10 cellular contexts compared by ENCODE assay signal in genomic region chr10:86536294-86536861, GRCh38. TPM values are rescaled to one million over a fixed set of nuclear protein-coding genes. Genes with fewer than 3 reads are reported as not detected.
DNase-seq lines count a peak whose midpoint lies in the region; ATAC-seq, FAIRE-seq and TF ChIP-seq lines count a peak whose summit lies in the region.
"Had no signal": no experiment of that assay in that cellular context is flagged by ENCODE, and none has a peak within 500 bp of the region (broad histone marks: within the 10 kb centered on the region; RNA-seq: fewer than 3 reads in every experiment).

No MANE protein-coding gene starts in this region.

- no peak overlapping the region for H3K27ac ChIP-seq in PC-9
- no peak overlapping the region for H3K27ac ChIP-seq in suprapubic skin
- H3K27ac ChIP-seq: SJSA1 had no signal

- no peaks in the 10 kb centered on the region for H4K20me1 ChIP-seq in PC-9 (ENCODE audit: insufficient read depth)

- no peak overlapping the region for H2AFZ ChIP-seq in PC-9

- DNase-seq in PC-9 (no peak), activated gamma-delta T cell (lab: John Stamatoyannopoulos, UW) (peak; percentile 25), mesothelial cell of epicardium (ENCODE audit: low spot score in 2 of 2, unreplicated experiment in 2 of 2) (no peak), suprapubic skin (ENCODE audit: low spot score in 2 of 2) (peak in 1 of 2 donors; percentile 60), GM12892 (ENCODE audit: insufficient read length) (no peak), OCI-M2 (lab: John Stamatoyannopoulos, UW; ENCODE audit: unreplicated experiment) (no peak), RKO (ENCODE audit: low spot score) (no peak)

- FAIRE-seq in GM12892 (lab: Jason Lieb, UNC): no peak
- FAIRE-seq: keratinocyte had no signal

- intact Hi-C loops in PC-9 (cut with micrococcal nuclease; ENCODE audit: unreplicated experiment): no loop called here

- H3K36me3 Mint-ChIP-seq in mesothelial cell of epicardium: no peaks in the 10 kb centered on the region

- H3F3A ChIP-seq in PC-9 (ENCODE audit: insufficient read depth, low read depth): 0 out of 2 replicates have a peak, but pooled peaks cover 3% of the 10 kb centered on the region

- no peak for ATAC-seq in HG03280 (IDR thresholded peaks at IDR 0.05; ENCODE audit: unreplicated experiment)

- POLR2A ChIA-PET in PC-9 (lab: Charles Lee; ENCODE audit: unreplicated experiment): interaction anchor here (1.0 kb wide), 1 partner anchor 40 kb away, joined by 14 read pairs; no protein-coding TSS in a partner anchor

- H3K79me2 ChIP-seq in PC-9 (ENCODE audit: low read depth): no peaks in the 10 kb centered on the region

- peak overlapping the region; percentile 70 for H3K4me3 Mint-ChIP-seq in mesothelial cell of epicardium

- TF ChIP-seq EP300 in suprapubic skin (IDR thresholded peaks at IDR 0.05): no peak

- H3K9me3 ChIP-seq in PC-9 (ENCODE audit: insufficient read depth, low read depth): no peaks in the 10 kb centered on the region
- no peaks in the 10 kb centered on the region for H3K9me3 ChIP-seq in suprapubic skin
- H3K9me3 ChIP-seq: SJSA1 had no signal

- no peaks in the 10 kb centered on the region for H3K9me3 Mint-ChIP-seq in mesothelial cell of epicardium

- 46% methylated on average over 25 of the region's 40 CpGs for WGBS in suprapubic skin

- H3K36me3 ChIP-seq in PC-9 (ENCODE audit: low read depth): no peaks in the 10 kb centered on the region
- no peaks in the 10 kb centered on the region for H3K36me3 ChIP-seq in suprapubic skin
- H3K36me3 ChIP-seq: SJSA1 had no signal

- no peak overlapping the region for H3K27ac Mint-ChIP-seq in mesothelial cell of epicardium

- H3K27me3 ChIP-seq in PC-9 (ENCODE audit: insufficient read depth, low read depth) (no peaks in the 10 kb centered on the region), suprapubic skin (no peaks in the 10 kb centered on the region)
- H3K27me3 ChIP-seq: SJSA1 had no signal

- H3K27me3 Mint-ChIP-seq in mesothelial cell of epicardium (ENCODE audit: low read depth): peaks cover 24% of the 10 kb centered on the region

- no TSS peak for BruUV-seq in PC-9 (replicated peaks; lab: Mats Ljungman, UMichigan)

- peaks cover 2% of the 10 kb centered on the region for H3K4me1 Mint-ChIP-seq in mesothelial cell of epicardium

- peak overlapping the region; percentile 86 for H3K4me2 ChIP-seq in PC-9

- CTCF ChIA-PET in PC-9 (lab: Charles Lee): interaction anchor here (0.7 kb wide), 1 partner anchor 135 kb away, joined by 5 read pairs; no protein-coding TSS in a partner anchor

- H3K9me2 ChIP-seq in PC-9 (ENCODE audit: insufficient read depth): no peaks in the 10 kb centered on the region

- H3K4me1 ChIP-seq in PC-9 (replicated peaks; ENCODE audit: insufficient read depth): peaks cover 4% of the 10 kb centered on the region; the same call in 1 of the 2 replicates
- peaks cover 20% of the 10 kb centered on the region for H3K4me1 ChIP-seq in suprapubic skin
- H3K4me1 ChIP-seq: SJSA1 had no signal

- TF ChIP-seq POLR2A in suprapubic skin (IDR thresholded peaks at IDR 0.05) (no peak), GM12892 (IDR thresholded peaks at IDR 0.05; ENCODE audit: low read depth, low read length) (no peak)

- TF ChIP-seq CTCF in PC-9 (conservative IDR thresholded peaks at IDR 0.05) (no peak), mesothelial cell of epicardium (IDR thresholded peaks at IDR 0.05; ENCODE audit: unreplicated experiment) (no peak), suprapubic skin (IDR thresholded peaks at IDR 0.05) (no peak)

- H3K4me3 ChIP-seq in PC-9 (peak overlapping the region; percentile 85; the same call in 1 of the 2 replicates), suprapubic skin (peak overlapping the region; percentile 47)
- H3K4me3 ChIP-seq: SJSA1 had no signal

RNA-seq across cellular contexts. Expression of gene WAPL, which starts 14.8 kb away (rescaled TPM):
- total RNA-seq in PC-9 (2021): 17.9 and 20.9 TPM in 2 replicates
- total RNA-seq in mesothelial cell of epicardium: 42.8 to 43.4 TPM (median 43.3 TPM) in 3 replicates
- 10 to 100 TPM; 35.4 to 52.0 (median 43.6) TPM for total RNA-seq in suprapubic skin
- 31.2 TPM for polyA plus RNA-seq in GM12892 (2012; ENCODE audit: missing spikeins)
